ENCODE assay signal across 16 cellular contexts in genomic region chr4:11773798-11774197, GRCh38.
A peak's percentile ranks its signal among the peaks of the same experiment; 100 is the strongest.
DNase-seq lines count a peak whose midpoint lies in the region; ATAC-seq, FAIRE-seq and TF ChIP-seq lines count a peak whose summit lies in the region.
"Had no signal": no experiment of that assay in that cellular context is flagged by ENCODE, and none has a peak within 500 bp of the region (broad histone marks: within the 10 kb centered on the region; RNA-seq: fewer than 3 reads in every experiment).

No MANE protein-coding gene starts in this region.

- H3K79me2 ChIP-seq in HepG2 (ENCODE audit: insufficient read depth, low read length) = no peaks in the 10 kb centered on the region

- no peak overlapping the region for H3K4me3 ChIP-seq in HepG2 (replicated peaks in 1 of 3; ENCODE audit: insufficient read depth in 1 of 3, low read depth in 2 of 3, low read length in 3 of 3)
- no peak overlapping the region for H3K4me3 ChIP-seq in right lobe of liver
- H3K4me3 ChIP-seq: BLaER1 treated with 17β-estradiol and CSF1 and Interleukin-3, amounts not matched to agents 10 nM and 100 nM; GM23338 had no signal

- H4K20me1 ChIP-seq in HepG2 (ENCODE audit: insufficient read depth, low read length) = no peaks in the 10 kb centered on the region
- H4K20me1 ChIP-seq: BLaER1 treated with 17β-estradiol and CSF1 and Interleukin-3, amounts not matched to agents 10 nM and 100 nM had no signal

- TF ChIP-seq POLR2A in HepG2 (IDR thresholded peaks at IDR 0.05; ENCODE audit: insufficient read depth in 1 of 2, low read depth in 2 of 2, low read length in 2 of 2) = no peak
- TF ChIP-seq POLR2A in right lobe of liver (IDR thresholded peaks at IDR 0.05) = no peak

- H3K9me3 ChIP-seq in HepG2 (ENCODE audit: low read length) (peaks cover 67% of the 10 kb centered on the region), right lobe of liver (no peaks in the 10 kb centered on the region)
- H3K9me3 ChIP-seq: BLaER1 treated with 17β-estradiol and CSF1 and Interleukin-3, amounts not matched to agents 10 nM and 100 nM had no signal

- TF ChIP-seq RAD21 in HepG2 (CRISPR knock-in tag; IDR thresholded peaks at IDR 0.05) = no peak

- POLR2A ChIA-PET in HepG2 (lab: Yijun Ruan, JAX) = no interaction called here

- in situ Hi-C loops in HepG2 (cut with HindIII; ENCODE audit: extremely low pct_ligation_motif_present, low pct_unique_long_range_greater_than_20kb) = no loop called here

- no peak overlapping the region for H3K9ac ChIP-seq in HepG2 (ENCODE audit: insufficient read depth, low read depth, low read length)
- H3K9ac ChIP-seq: BLaER1 treated with 17β-estradiol and CSF1 and Interleukin-3, amounts not matched to agents 10 nM and 100 nM had no signal

- TF ChIP-seq EP300 in HepG2 (IDR thresholded peaks at IDR 0.05; ENCODE audit: low read depth in 2 of 2, low read length in 2 of 2) (no peak), HepG2 (CRISPR knock-in tag; IDR thresholded peaks at IDR 0.05; ENCODE audit: borderline replicate concordance) (no peak)

- no TSS peak for BruUV-seq in HepG2 (replicated peaks; lab: Mats Ljungman, UMichigan)

- no peak overlapping the region for H2AFZ ChIP-seq in HepG2 (ENCODE audit: low read length)
- H2AFZ ChIP-seq: GM23338 had no signal

- H3K4me1 ChIP-seq in HepG2 (ENCODE audit: insufficient read depth, low read length) = peaks cover 3% of the 10 kb centered on the region
- H3K4me1 ChIP-seq in right lobe of liver = no peaks in the 10 kb centered on the region
- H3K4me1 ChIP-seq: BLaER1 treated with 17β-estradiol and CSF1 and Interleukin-3, amounts not matched to agents 10 nM and 100 nM had no signal

- DNase-seq in HepG2 (ENCODE audit: low spot score) (no peak), right lobe of liver (no peak), fibroblast of gingiva (ENCODE audit: low read depth) (peak; percentile 41), kidney tubule cell (ENCODE audit: low spot score) (peak; percentile 7), Right ventricle myocardium superior (no peak), D341Med (ENCODE audit: low spot score) (no peak), substantia nigra (lab: John Stamatoyannopoulos, UW) (no peak)
- DNase-seq: 8988T; ACHN; CD4-positive, CD25-positive, alpha-beta regulatory T cell; DMS79; H7 had no signal

- no peak overlapping the region for H3K4me2 ChIP-seq in HepG2 (ENCODE audit: low read depth, low read length)
- H3K4me2 ChIP-seq: BLaER1 treated with 17β-estradiol and CSF1 and Interleukin-3, amounts not matched to agents 10 nM and 100 nM; GM23338 had no signal

- no peaks in the 10 kb centered on the region for H3K36me3 ChIP-seq in HepG2 (replicated peaks in 1 of 2; ENCODE audit: control insufficient read depth in 1 of 2, insufficient read depth in 2 of 2, low read length in 2 of 2)
- H3K36me3 ChIP-seq in right lobe of liver = no peaks in the 10 kb centered on the region
- H3K36me3 ChIP-seq: BLaER1 treated with 17β-estradiol and CSF1 and Interleukin-3, amounts not matched to agents 10 nM and 100 nM had no signal

- H3K27me3 ChIP-seq in HepG2 (ENCODE audit: control insufficient read depth in 1 of 2, insufficient read depth in 2 of 2, low read length in 2 of 2) (no peaks in the 10 kb centered on the region), right lobe of liver (no peaks in the 10 kb centered on the region)
- H3K27me3 ChIP-seq: BLaER1 treated with 17β-estradiol and CSF1 and Interleukin-3, amounts not matched to agents 10 nM and 100 nM had no signal

- no peak for FAIRE-seq in HepG2 (lab: Jason Lieb, UNC)
- FAIRE-seq: G401.6, GM12891 had no signal

- CTCF ChIA-PET in HepG2 (lab: Yijun Ruan, JAX; ENCODE audit: low intra/inter-chr PET ratio, low total read pairs) = no interaction called here

- H3K27ac ChIP-seq in HepG2 (ENCODE audit: extremely low read length, insufficient read depth, low read length) = no peak overlapping the region
- H3K27ac ChIP-seq in right lobe of liver = no peak overlapping the region
- no peak overlapping the region for H3K27ac ChIP-seq in substantia nigra (ENCODE audit: low read depth, low read length, poor library complexity, severe bottlenecking)
- H3K27ac ChIP-seq: BLaER1 treated with 17β-estradiol and CSF1 and Interleukin-3, amounts not matched to agents 10 nM and 100 nM had no signal

- no peak for ATAC-seq in HepG2
- no peak for ATAC-seq in right lobe of liver
- ATAC-seq in Right ventricle myocardium superior (ENCODE audit: poor library complexity) = no peak
- ATAC-seq: GM23338 had no signal

- intact Hi-C loops in HepG2 (cut with micrococcal nuclease; ENCODE audit: unreplicated experiment) (no loop called here), right lobe of liver (cut with DNase I) (no loop called here), Right ventricle myocardium superior (cut with DNase I) (no loop called here)

- no peak for TF ChIP-seq CTCF in HepG2 (CRISPR knock-in tag; IDR thresholded peaks at IDR 0.05)
- no peak for TF ChIP-seq CTCF in right lobe of liver (IDR thresholded peaks at IDR 0.05)

- 6% methylated on average over 3 of the region's 3 CpGs for WGBS in HepG2 (ENCODE audit: low lambda C conversion rate)
- WGBS in right lobe of liver (ENCODE audit: insufficient coverage, low coverage, low lambda C conversion rate, missing lambda C conversion rate) = 54% methylated on average over 3 of the region's 3 CpGs

TF ChIP-seq in HepG2, 621 proteins besides CTCF, POLR2A, EP300 and RAD21:
- TF ChIP-seq ZC3H4 (CRISPR knock-in tag; IDR thresholded peaks at IDR 0.05; ENCODE audit: borderline replicate concordance) (no peak), MAFK (conservative IDR thresholded peaks at IDR 0.05 in 1 of 2, IDR thresholded peaks at IDR 0.05 in 1 of 2; ENCODE audit: low read length in 2 of 2) (peak; percentile 16 to 45; a peak in 1 of 4 replicates)
TF ChIP-seq in HepG2: peak in this region for 1.

Comparison
In these comparisons a context has a peak if more than half of its experiments do, and no peak if none do; other contexts are left out.
1. DNase-seq: peak in fibroblast of gingiva (single experiment) and kidney tubule cell (single experiment); none in HepG2 (single experiment), right lobe of liver (0 of 3), Right ventricle myocardium superior (single experiment), D341Med (single experiment) and substantia nigra (0 of 49).